18 cellular contexts compared by ENCODE assay signal in genomic region chr17:70338946-70339354, GRCh38.
DNase-seq lines count a peak whose midpoint lies in the region; ATAC-seq, FAIRE-seq and TF ChIP-seq lines count a peak whose summit lies in the region.
"Had no signal": no experiment of that assay in that cellular context is flagged by ENCODE, and none has a peak within 500 bp of the region (broad histone marks: within the 10 kb centered on the region; RNA-seq: fewer than 3 reads in every experiment).

No MANE protein-coding gene starts in this region.

- no peak overlapping the region for H3K9ac ChIP-seq in GM12878 (ENCODE audit: control insufficient read depth, insufficient read depth, low read length)

- in situ Hi-C loops in GM12878 (cut with MboI): no loop called here

- POLR2A ChIA-PET in GM12878 (lab: Charles Lee): interaction anchor here (1.4 to 1.8 kb wide), 2 partner anchors 15 to 40 kb away, joined by 4 read pairs; no protein-coding TSS in a partner anchor

- RAD21 ChIA-PET in GM12878 (lab: Charles Lee; ENCODE audit: unreplicated experiment): interaction anchor here (1.4 to 2.5 kb wide), 6 partner anchors 14 to 170 kb away, joined by 4 to 9 read pairs (median 6); no protein-coding TSS in a partner anchor

- no peaks in the 10 kb centered on the region for H3K9me3 ChIP-seq in GM12878 (replicated peaks; ENCODE audit: control insufficient read depth, insufficient read depth, low read length)
- H3K9me3 ChIP-seq in left lung: no peaks in the 10 kb centered on the region
- H3K9me3 ChIP-seq: HAP-1 had no signal

- TF ChIP-seq RAD21 in GM12878 (IDR thresholded peaks at IDR 0.05; ENCODE audit: insufficient read depth, low read depth, low read length): no peak

- TF ChIP-seq CTCF in GM12878 (IDR thresholded peaks at IDR 0.05 in 2 of 3, conservative IDR thresholded peaks at IDR 0.05 in 1 of 3; ENCODE audit: control insufficient read depth in 2 of 3, extremely low read depth in 1 of 3, insufficient read depth in 1 of 3, low read depth in 3 of 3, low read length in 3 of 3) (no peak), left lung (IDR thresholded peaks at IDR 0.05) (no peak)

- no peak for TF ChIP-seq POLR2A in GM12878 (IDR thresholded peaks at IDR 0.05; ENCODE audit: low read depth, low read length)

- H3K4me2 ChIP-seq in GM12878 (ENCODE audit: control insufficient read depth, insufficient read depth): no peak overlapping the region

- no peaks in the 10 kb centered on the region for H4K20me1 ChIP-seq in GM12878 (ENCODE audit: control insufficient read depth, insufficient read depth)

- BruUV-seq in GM12878 (replicated peaks; lab: Mats Ljungman, UMichigan): no TSS peak

- no peaks in the 10 kb centered on the region for H3K36me3 ChIP-seq in GM12878 (ENCODE audit: control insufficient read depth in 2 of 2, insufficient read depth in 2 of 2, low read length in 1 of 2)
- no peaks in the 10 kb centered on the region for H3K36me3 ChIP-seq in left lung
- H3K36me3 ChIP-seq: HAP-1 had no signal

- no peak for FAIRE-seq in GM12878 (lab: Jason Lieb, UNC)
- FAIRE-seq: GM12892, H54 had no signal

- CTCF ChIA-PET in GM12878 (lab: Yijun Ruan, JAX): interaction anchor here (1.6 to 2.0 kb wide), 2 partner anchors 9 to 130 kb away, joined by 6 to 8 read pairs; no protein-coding TSS in a partner anchor

- no peaks in the 10 kb centered on the region for H3K79me2 ChIP-seq in GM12878 (ENCODE audit: control insufficient read depth, insufficient read depth, low read length)

- intact Hi-C loops in GM12878 (cut with micrococcal nuclease; ENCODE audit: unreplicated experiment) (no loop called here), left lung (cut with DNase I) (no loop called here)

- no peak overlapping the region for H2AFZ ChIP-seq in GM12878 (ENCODE audit: control insufficient read depth, low read depth, low read length)

- TF ChIP-seq EP300 in GM12878 (IDR thresholded peaks at IDR 0.05; ENCODE audit: borderline replicate concordance in 1 of 2, control insufficient read depth in 1 of 2, low read depth in 2 of 2, low read length in 2 of 2): peak in 1 of 2 experiments; percentile 39; a peak in 1 of 4 replicates

- no peaks in the 10 kb centered on the region for H3K4me1 ChIP-seq in GM12878 (ENCODE audit: control insufficient read depth, insufficient read depth, low read length)
- H3K4me1 ChIP-seq in left lung: peaks cover 0 to 10% of the 10 kb centered on the region in 2 donors
- H3K4me1 ChIP-seq: HAP-1 had no signal

- SMC1A ChIA-PET in GM12878 (lab: Charles Lee; ENCODE audit: uncharacterized antibody, unreplicated experiment): interaction anchor here (1.0 to 4.0 kb wide), 16 partner anchors 8 to 213 kb away, joined by 3 to 33 read pairs (median 5); no protein-coding TSS in a partner anchor

- no peak overlapping the region for H3K4me3 ChIP-seq in GM12878
- H3K4me3 ChIP-seq in left lung: no peak overlapping the region
- H3K4me3 ChIP-seq: HAP-1 had no signal

- H3K27me3 ChIP-seq in GM12878 (replicated peaks in 1 of 2; ENCODE audit: control insufficient read depth in 2 of 2, insufficient read depth in 2 of 2, low read length in 1 of 2) (no peaks in the 10 kb centered on the region), left lung (no peaks in the 10 kb centered on the region)

- H3K27ac ChIP-seq in GM12878 (ENCODE audit: control insufficient read depth, insufficient read depth) (no peak overlapping the region), left lung (no peak overlapping the region)

- peak; percentile 59 for ATAC-seq in GM18867 (IDR thresholded peaks at IDR 0.05; ENCODE audit: unreplicated experiment)
- ATAC-seq in GM19468 (IDR thresholded peaks at IDR 0.05; ENCODE audit: extremely low read depth, unreplicated experiment): peak; percentile 44
- ATAC-seq in GM12878: peak; percentile 86
- ATAC-seq in left lung: no peak

- 0% methylated on average over 1 of the region's 1 CpG for WGBS in GM12878 (ENCODE audit: insufficient coverage, insufficient replicate concordance, low lambda C conversion rate, missing lambda C conversion rate)

- DNase-seq in GM12878 (ENCODE audit: low read depth, low spot score) (no peak), NCI-H446 treated with DMSO at 0.1 percent for 48 hours (lab: John Stamatoyannopoulos, UW) (no peak), left lung (no peak), NCI-H82 (lab: John Stamatoyannopoulos, UW) (no peak)
- DNase-seq: C1 segment of cervical spinal cord; Calu3; CD4-positive, alpha-beta memory T cell; COR-L47; DMS79; EL; GDM1; GOT3; HFFc6 had no signal

TF ChIP-seq in GM12878, 131 proteins besides CTCF, POLR2A, EP300 and RAD21 (continues in another document):
- TF ChIP-seq CBX5 (IDR thresholded peaks at IDR 0.05; ENCODE audit: low read depth) (no peak), TBL1XR1 (IDR thresholded peaks at IDR 0.05; ENCODE audit: low read depth, low read length) (no peak), CREM (IDR thresholded peaks at IDR 0.05; ENCODE audit: low read depth) (no peak), MAX (IDR thresholded peaks at IDR 0.05; ENCODE audit: low read depth, low read length) (no peak), POLR2AphosphoS5 (IDR thresholded peaks at IDR 0.05; ENCODE audit: low read length) (no peak), TCF3 (IDR thresholded peaks at IDR 0.05; ENCODE audit: borderline replicate concordance, insufficient read depth, low read depth, low read length) (no peak), JUND (IDR thresholded peaks at IDR 0.05; ENCODE audit: low read depth, low read length) (no peak), ZBTB4 (CRISPR knock-in tag; IDR thresholded peaks at IDR 0.05) (no peak), RCOR1 (conservative IDR thresholded peaks at IDR 0.05; ENCODE audit: low read depth, low read length) (no peak), RUNX3 (IDR thresholded peaks at IDR 0.05; ENCODE audit: low read length) (0 out of 2 replicates have a peak, but pooled peaks have one; percentile 3), E2F8 (IDR thresholded peaks at IDR 0.05; ENCODE audit: low read depth, partially characterized antibody) (no peak), SIX5 (IDR thresholded peaks at IDR 0.05; ENCODE audit: low read depth, low read length, severe bottlenecking) (no peak), BMI1 (IDR thresholded peaks at IDR 0.05; ENCODE audit: borderline replicate concordance) (peak; percentile 48; the same call in 1 of the 2 replicates), CREB1 (IDR thresholded peaks at IDR 0.05; ENCODE audit: low read depth) (no peak), ATF7 (IDR thresholded peaks at IDR 0.05; ENCODE audit: low read depth) (peak; percentile 37; the same call in 1 of the 2 replicates), TCF7 (IDR thresholded peaks at IDR 0.05; ENCODE audit: borderline replicate concordance) (no peak), SREBF1 (IDR thresholded peaks at IDR 0.05; ENCODE audit: low read length) (no peak), CHD2 (IDR thresholded peaks at IDR 0.05; ENCODE audit: borderline replicate concordance, low read depth, low read length) (no peak), KLF5 (IDR thresholded peaks at IDR 0.05; ENCODE audit: partially characterized antibody) (no peak)
